ENCODE assay signal across 9 cellular contexts in genomic region chr2:6310186-6310909, GRCh38.
A peak's percentile ranks its signal among the peaks of the same experiment; 100 is the strongest.
DNase-seq lines count a peak whose midpoint lies in the region; ATAC-seq and TF ChIP-seq lines count a peak whose summit lies in the region.
"Had no signal": no experiment of that assay in that cellular context is flagged by ENCODE, and none has a peak within 500 bp of the region (broad histone marks: within the 10 kb centered on the region; RNA-seq: fewer than 3 reads in every experiment).

No MANE protein-coding gene starts in this region.

- H3K4me3 ChIP-seq in mucosa of descending colon: no peak overlapping the region

- no peaks in the 10 kb centered on the region for H3K4me1 ChIP-seq in mucosa of descending colon (ENCODE audit: low read depth)

- H3K27me3 Mint-ChIP-seq in stimulated activated memory B cell treated with anti-CD40 and anti-IgM and Interleukin-4, amounts not matched to agents 10 μg/mL and 1 μg/mL and 100 μg/mL, for 72 hours: no peaks in the 10 kb centered on the region

- H3K36me3 ChIP-seq in mucosa of descending colon (ENCODE audit: low read depth): no peaks in the 10 kb centered on the region

- TF ChIP-seq CTCF in mucosa of descending colon (IDR thresholded peaks at IDR 0.05): no peak

- peaks cover 3% of the 10 kb centered on the region for H3K9me3 Mint-ChIP-seq in stimulated activated memory B cell treated with anti-CD40 and anti-IgM and Interleukin-4, amounts not matched to agents 10 μg/mL and 1 μg/mL and 100 μg/mL, for 72 hours

- CTCF ChIA-PET in HEK293T (lab: Yijun Ruan, JAX): no interaction called here

- intact Hi-C loops in mucosa of descending colon (cut with DNase I, micrococcal nuclease): loop anchor here in 1 of 2 donors (10.0 kb wide), 1 partner anchor 336 kb away; no protein-coding TSS in a partner anchor

- no peaks in the 10 kb centered on the region for H3K9me3 ChIP-seq in mucosa of descending colon

- H3K36me3 Mint-ChIP-seq in stimulated activated memory B cell treated with anti-CD40 and anti-IgM and Interleukin-4, amounts not matched to agents 10 μg/mL and 1 μg/mL and 100 μg/mL, for 72 hours: peaks cover 5% of the 10 kb centered on the region

- no peak overlapping the region for H3K27ac Mint-ChIP-seq in stimulated activated memory B cell treated with anti-CD40 and anti-IgM and Interleukin-4, amounts not matched to agents 10 μg/mL and 1 μg/mL and 100 μg/mL, for 72 hours

- POLR2A ChIA-PET in HEK293T (lab: Yijun Ruan, JAX): no interaction called here

- peak; percentile 16 for ATAC-seq in HG03066 (IDR thresholded peaks at IDR 0.05; ENCODE audit: low read depth, unreplicated experiment)
- no peak for ATAC-seq in stimulated activated memory B cell treated with anti-CD40 and anti-IgM and Interleukin-4, amounts not matched to agents 10 μg/mL and 1 μg/mL and 100 μg/mL, for 72 hours
- ATAC-seq in mucosa of descending colon: no peak

- peaks cover 21% of the 10 kb centered on the region for H3K4me1 Mint-ChIP-seq in stimulated activated memory B cell treated with anti-CD40 and anti-IgM and Interleukin-4, amounts not matched to agents 10 μg/mL and 1 μg/mL and 100 μg/mL, for 72 hours

- DNase-seq in NCI-H2107 treated with DMSO at 0.1 percent for 48 hours (lab: John Stamatoyannopoulos, UW; ENCODE audit: unreplicated experiment): peak; percentile 61
- DNase-seq in NCI-H2107 (lab: John Stamatoyannopoulos, UW): no peak
- peak; percentile 82 for DNase-seq in NCI-H69 (lab: John Stamatoyannopoulos, UW)
- DNase-seq in HEK293T (ENCODE audit: extremely low spot score): no peak
- no peak for DNase-seq in activated CD4-positive, CD25-positive, alpha-beta regulatory T cell (lab: John Stamatoyannopoulos, UW)
- DNase-seq in mucosa of descending colon: no peak
- DNase-seq: ACHN had no signal

- H3K4me3 Mint-ChIP-seq in stimulated activated memory B cell treated with anti-CD40 and anti-IgM and Interleukin-4, amounts not matched to agents 10 μg/mL and 1 μg/mL and 100 μg/mL, for 72 hours: peak overlapping the region; percentile 2

TF ChIP-seq in HEK293T, 16 proteins besides CTCF, POLR2A, EP300 and RAD21:
- TF ChIP-seq CTBP1 (IDR thresholded peaks at IDR 0.05; ENCODE audit: borderline replicate concordance) (no peak), FOXK2 (IDR thresholded peaks at IDR 0.05) (no peak), SP1 (IDR thresholded peaks at IDR 0.05) (no peak), ARNT (IDR thresholded peaks at IDR 0.05) (no peak), ZNF384 (IDR thresholded peaks at IDR 0.05) (no peak), SUZ12 (IDR thresholded peaks at IDR 0.05) (no peak), L3MBTL2 (conservative IDR thresholded peaks at IDR 0.05) (no peak), FOXA1 (IDR thresholded peaks at IDR 0.05) (no peak), TARDBP (IDR thresholded peaks at IDR 0.05) (no peak)

Comparison
In these comparisons a context has a peak if more than half of its experiments do, and no peak if none do; other contexts are left out.
1. DNase-seq: peak in NCI-H2107 treated with DMSO at 0.1 percent for 48 hours (single experiment) and NCI-H69 (single experiment); none in NCI-H2107 (single experiment), HEK293T (single experiment), activated CD4-positive, CD25-positive, alpha-beta regulatory T cell (0 of 4) and mucosa of descending colon (0 of 3).